13 cellular contexts compared by ENCODE assay signal in the genomic region with DNA sequence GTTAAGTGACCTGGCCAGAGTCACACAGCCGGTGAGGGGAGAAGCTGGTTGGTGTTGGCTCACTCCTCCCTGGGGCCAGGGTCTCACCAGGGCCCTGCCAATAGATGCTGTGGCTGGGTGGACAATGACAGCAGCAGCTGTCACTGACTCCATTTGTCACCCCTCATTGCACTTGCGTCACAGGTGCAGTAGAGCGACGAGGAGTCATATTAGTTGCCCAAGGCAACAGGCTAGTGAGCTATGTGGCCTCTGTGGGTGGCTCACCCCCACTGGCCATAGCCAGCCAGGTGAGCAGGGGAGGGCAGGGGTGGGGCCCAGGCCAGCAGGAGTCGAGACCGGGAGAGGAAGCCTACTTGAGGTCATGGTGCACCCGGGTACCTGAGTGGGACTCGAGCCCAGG. TPM values are rescaled to one million over a fixed set of nuclear protein-coding genes. Genes with fewer than 3 reads are reported as not detected.
DNase-seq lines count a peak whose midpoint lies in the region; ATAC-seq and FAIRE-seq lines count a peak whose summit lies in the region.
"Had no signal": no experiment of that assay in that cellular context is flagged by ENCODE, and none has a peak within 500 bp of the region (broad histone marks: within the 10 kb centered on the region; RNA-seq: fewer than 3 reads in every experiment).

No MANE protein-coding gene starts in this region.

- FAIRE-seq in GM19239 (lab: Jason Lieb, UNC): peak; percentile 70

- H3K4me3 ChIP-seq in naive thymus-derived CD4-positive, alpha-beta T cell (ENCODE audit: low read length): no peak overlapping the region
- H3K4me3 ChIP-seq: dorsolateral prefrontal cortex had no signal

- H3K4me1 Mint-ChIP-seq in T-helper 17 cell: peaks cover 2% of the 10 kb centered on the region
- peaks cover 0 to 2% (median 0%) of the 10 kb centered on the region in 7 donors for H3K4me1 Mint-ChIP-seq in naive thymus-derived CD4-positive, alpha-beta T cell
- H3K4me1 Mint-ChIP-seq: WTC11 had no signal

- in situ Hi-C loops in Caki2 (cut with HindIII; ENCODE audit: low pct_unique_long_range_greater_than_20kb, low sequenced_read_pairs): no loop called here

- H3K27me3 Mint-ChIP-seq in T-helper 17 cell: no peaks in the 10 kb centered on the region
- H3K27me3 Mint-ChIP-seq in naive thymus-derived CD4-positive, alpha-beta T cell: no peaks in the 10 kb centered on the region

- no peak overlapping the region for H3K27ac Mint-ChIP-seq in T-helper 17 cell
- no peak overlapping the region for H3K27ac Mint-ChIP-seq in naive thymus-derived CD4-positive, alpha-beta T cell
- H3K27ac Mint-ChIP-seq: WTC11 had no signal

- intact Hi-C loops in naive thymus-derived CD4-positive, alpha-beta T cell (cut with micrococcal nuclease): no loop called here

- POLR2A ChIA-PET in naive thymus-derived CD4-positive, alpha-beta T cell (lab: Charles Lee): no interaction called here

- ATAC-seq in HG03159 (IDR thresholded peaks at IDR 0.05; ENCODE audit: unreplicated experiment) (peak; percentile 51), T-helper 17 cell (peak; percentile 16), HG02642 (IDR thresholded peaks at IDR 0.05; ENCODE audit: poor library complexity, unreplicated experiment) (no peak)
- ATAC-seq in naive thymus-derived CD4-positive, alpha-beta T cell: no peak
- ATAC-seq: WTC11 had no signal

- CTCF ChIA-PET in naive thymus-derived CD4-positive, alpha-beta T cell (lab: Charles Lee): no interaction called here

- H3K4me1 ChIP-seq in naive thymus-derived CD4-positive, alpha-beta T cell (ENCODE audit: control insufficient read depth in 2 of 2, insufficient read depth in 2 of 2, low read length in 2 of 2): no peaks in the 10 kb centered on the region

- H3K36me3 Mint-ChIP-seq in T-helper 17 cell (ENCODE audit: low read depth): no peaks in the 10 kb centered on the region
- peaks cover 0 to 17% (median 3%) of the 10 kb centered on the region in 5 donors for H3K36me3 Mint-ChIP-seq in naive thymus-derived CD4-positive, alpha-beta T cell

- DNase-seq in Caki2 (ENCODE audit: low read depth): peak; percentile 70
- peak; percentile 46 for DNase-seq in GM19239 (ENCODE audit: insufficient read length, low spot score)
- no peak for DNase-seq in T-helper 17 cell
- no peak for DNase-seq in naive thymus-derived CD4-positive, alpha-beta T cell
- no peak for DNase-seq in DMS153 treated with DMSO at 0.1 percent for 48 hours (lab: John Stamatoyannopoulos, UW; ENCODE audit: unreplicated experiment)
- DNase-seq in DMS114 treated with DMSO at 0.1 percent for 48 hours (lab: John Stamatoyannopoulos, UW; ENCODE audit: unreplicated experiment): no peak
- DNase-seq: PC-3 had no signal

- H3K36me3 ChIP-seq in naive thymus-derived CD4-positive, alpha-beta T cell (ENCODE audit: control insufficient read depth in 2 of 3, insufficient read depth in 3 of 3, low read length in 3 of 3): peaks cover 0 to 19% (median 0%) of the 10 kb centered on the region in 3 experiments

- H3K9me3 Mint-ChIP-seq in naive thymus-derived CD4-positive, alpha-beta T cell: no peaks in the 10 kb centered on the region
- H3K9me3 Mint-ChIP-seq: activated naive CD4-positive, alpha-beta T cell treated with anti-CD3 and anti-CD28 coated beads, Interleukin-2, amount 50 U/mL, for 72 hours; WTC11 had no signal

- H3K27me3 ChIP-seq in naive thymus-derived CD4-positive, alpha-beta T cell (ENCODE audit: control insufficient read depth in 2 of 2, insufficient read depth in 2 of 2, low read length in 2 of 2): no peaks in the 10 kb centered on the region
- H3K27me3 ChIP-seq: dorsolateral prefrontal cortex had no signal

- no peaks in the 10 kb centered on the region for H3K9me3 ChIP-seq in T-helper 17 cell (ENCODE audit: control insufficient read depth, low read length, poor library complexity, severe bottlenecking)
- H3K9me3 ChIP-seq in naive thymus-derived CD4-positive, alpha-beta T cell (ENCODE audit: control insufficient read depth in 2 of 3, low read length in 3 of 3): no peaks in the 10 kb centered on the region

- H3K4me3 Mint-ChIP-seq in T-helper 17 cell: no peak overlapping the region
- no peak overlapping the region for H3K4me3 Mint-ChIP-seq in naive thymus-derived CD4-positive, alpha-beta T cell
- H3K4me3 Mint-ChIP-seq: WTC11 had no signal

- H3K27ac ChIP-seq in naive thymus-derived CD4-positive, alpha-beta T cell (ENCODE audit: low read depth, low read length): no peak overlapping the region
- H3K27ac ChIP-seq: dorsolateral prefrontal cortex had no signal

RNA-seq across cellular contexts. Expression of gene SLC25A47, which starts 9.7 kb away (rescaled TPM):
- total RNA-seq in Caki2 (2014; rRNA removed; shearing (Covaris generic); ENCODE audit: low replicate concordance): not detected in 2 replicates
- not detected for total RNA-seq in T-helper 17 cell
- total RNA-seq in naive thymus-derived CD4-positive, alpha-beta T cell: not detected
- not detected for polyA plus RNA-seq in naive thymus-derived CD4-positive, alpha-beta T cell
- total RNA-seq: subcutaneous adipose tissue, WTC11 had no signal

RNA-seq across cellular contexts. Expression of gene SLC25A29, which starts 26.6 kb away (rescaled TPM):
- 33.6 and 46.0 TPM in 2 replicates for total RNA-seq in Caki2 (2014; rRNA removed; shearing (Covaris generic); ENCODE audit: low replicate concordance)
- 1 to 10 TPM; 3.7 to 5.9 TPM for total RNA-seq in T-helper 17 cell
- 10 to 100 TPM in 3 of 5 experiments, 1 to 10 TPM in 2; 5.9 to 25.6 (median 10.4) TPM for total RNA-seq in naive thymus-derived CD4-positive, alpha-beta T cell
- 1 to 10 TPM in 1 of 2 donors, under 1 TPM in 1; 0.38 to 5.3 TPM for polyA plus RNA-seq in naive thymus-derived CD4-positive, alpha-beta T cell

RNA-seq across cellular contexts. Expression of gene WDR25, which starts 43.5 kb away (rescaled TPM):
- total RNA-seq in Caki2 (2014; rRNA removed; shearing (Covaris generic); ENCODE audit: low replicate concordance): 6.7 and 15.6 TPM in 2 replicates
- 1 to 10 TPM; 5.7 to 6.5 TPM for total RNA-seq in T-helper 17 cell
- 10 to 100 TPM in 1 of 5 experiments, 1 to 10 TPM in 4; 5.4 to 11.6 (median 6.6) TPM for total RNA-seq in naive thymus-derived CD4-positive, alpha-beta T cell
- polyA plus RNA-seq in naive thymus-derived CD4-positive, alpha-beta T cell: 10 to 100 TPM; 12.2 to 18.1 TPM

Comparison
In these comparisons a context has a peak if more than half of its experiments do, and no peak if none do; other contexts are left out.
1. DNase-seq: peak in Caki2 (single experiment) and GM19239 (single experiment); none in T-helper 17 cell (0 of 3), naive thymus-derived CD4-positive, alpha-beta T cell (0 of 9), DMS153 treated with DMSO at 0.1 percent for 48 hours (single experiment) and DMS114 treated with DMSO at 0.1 percent for 48 hours (single experiment).
2. ATAC-seq: peak in HG03159 (single experiment) and T-helper 17 cell (single experiment); none in naive thymus-derived CD4-positive, alpha-beta T cell (single experiment) and HG02642 (single experiment).